ENCODE assay signal across 33 cellular contexts in genomic region chr3:57126244-57126643, GRCh38. TPM values are rescaled to one million over a fixed set of nuclear protein-coding genes. Genes with fewer than 3 reads are reported as not detected.
DNase-seq lines count a peak whose midpoint lies in the region; FAIRE-seq and TF ChIP-seq lines count a peak whose summit lies in the region.
"Had no signal": no experiment of that assay in that cellular context is flagged by ENCODE, and none has a peak within 500 bp of the region (broad histone marks: within the 10 kb centered on the region; RNA-seq: fewer than 3 reads in every experiment).

No MANE protein-coding gene starts in this region.

- CTCF ChIA-PET in MCF 10A (lab: Yijun Ruan, JAX): interaction anchor here (0.7 to 1.8 kb wide), 4 partner anchors 11 to 130 kb away, joined by 3 read pairs; no protein-coding TSS in a partner anchor

- POLR2A ChIA-PET in MCF 10A (lab: Yijun Ruan, JAX): interaction anchor here (0.6 kb wide), 1 partner anchor 102 kb away, joined by 3 read pairs; no protein-coding TSS in a partner anchor

- H3K36me3 ChIP-seq in breast epithelium (no peaks in the 10 kb centered on the region), mesendoderm (ENCODE audit: control insufficient read depth, insufficient read depth, low read length) (no peaks in the 10 kb centered on the region)
- H3K36me3 ChIP-seq: ascending aorta, lower lobe of right lung, ovary, Peyer's patch, upper lobe of right lung had no signal

- H3K27ac ChIP-seq in breast epithelium (peak overlapping the region; percentile 25), mesendoderm (ENCODE audit: low read depth, low read length) (peak overlapping the region; percentile 54)
- H3K27ac ChIP-seq: ascending aorta, lower lobe of right lung, ovary, Peyer's patch, upper lobe of right lung had no signal

- H3K9ac ChIP-seq in mesendoderm (ENCODE audit: low read length): no peak overlapping the region

- H2BK15ac ChIP-seq in mesendoderm (replicated peaks; ENCODE audit: low read depth): no peak overlapping the region

- peak overlapping the region; percentile 8 for H2BK120ac ChIP-seq in mesendoderm (ENCODE audit: low read depth, low read length)

- H3K27me3 ChIP-seq in breast epithelium (no peaks in the 10 kb centered on the region), mesendoderm (ENCODE audit: insufficient read depth, low read length, poor library complexity) (no peaks in the 10 kb centered on the region)
- H3K27me3 ChIP-seq: ascending aorta, ovary, Peyer's patch, upper lobe of right lung had no signal

- H3K79me2 ChIP-seq in mesendoderm (ENCODE audit: control insufficient read depth, insufficient read depth, low read length): peaks cover 71% of the 10 kb centered on the region

- no peaks in the 10 kb centered on the region for H3K4me1 Mint-ChIP-seq in MCF 10A (ENCODE audit: insufficient read depth, unreplicated experiment)
- H3K4me1 Mint-ChIP-seq in brain: peaks cover 68% of the 10 kb centered on the region
- peaks cover 62% of the 10 kb centered on the region for H3K4me1 Mint-ChIP-seq in type B pancreatic cell (ENCODE audit: unreplicated experiment)
- no peaks in the 10 kb centered on the region for H3K4me1 Mint-ChIP-seq in activated CD4-positive, alpha-beta T cell treated with anti-CD3 and anti-CD28 coated beads, Interleukin-2, amount 10 ng/mL, durations not matched to agents 24 days and 14 days

- intact Hi-C loops in breast epithelium (cut with DNase I; ENCODE audit: low total_unique reads): no loop called here
- intact Hi-C loops in MCF 10A (cut with micrococcal nuclease): no loop called here
- intact Hi-C loops in activated CD4-positive, alpha-beta T cell treated with anti-CD3 and anti-CD28 coated beads, Interleukin-2, amount 10 ng/mL, durations not matched to agents 24 days and 14 days (cut with micrococcal nuclease): no loop called here

- no peak for TF ChIP-seq CTCF in breast epithelium (IDR thresholded peaks at IDR 0.05)
- no peak for TF ChIP-seq CTCF in MCF 10A (IDR thresholded peaks at IDR 0.05; ENCODE audit: unreplicated experiment)
- no peak for TF ChIP-seq CTCF in brain (conservative IDR thresholded peaks at IDR 0.05)
- peak; percentile 29 for TF ChIP-seq CTCF in type B pancreatic cell (conservative IDR thresholded peaks at IDR 0.05)

- no peaks in the 10 kb centered on the region for H3K9me3 ChIP-seq in breast epithelium
- H3K9me3 ChIP-seq: ascending aorta, lower lobe of right lung, ovary, Peyer's patch, upper lobe of right lung had no signal

- H3K23ac ChIP-seq in mesendoderm (ENCODE audit: low read length): no peak overlapping the region

- no peaks in the 10 kb centered on the region for H3K36me3 Mint-ChIP-seq in MCF 10A (ENCODE audit: insufficient read depth, unreplicated experiment)
- peaks cover 11% of the 10 kb centered on the region for H3K36me3 Mint-ChIP-seq in brain
- H3K36me3 Mint-ChIP-seq in type B pancreatic cell: peaks cover 18% of the 10 kb centered on the region
- no peaks in the 10 kb centered on the region for H3K36me3 Mint-ChIP-seq in activated CD4-positive, alpha-beta T cell treated with anti-CD3 and anti-CD28 coated beads, Interleukin-2, amount 10 ng/mL, durations not matched to agents 24 days and 14 days (ENCODE audit: low read depth)
- H3K36me3 Mint-ChIP-seq: activated naive CD8-positive, alpha-beta T cell treated with anti-CD3 and anti-CD28 coated beads, Interleukin-2, amount 10 ng/mL, durations not matched to agents 7 days and 5 days; CD14-positive monocyte; IgD-negative memory B cell; naive thymus-derived CD8-positive, alpha-beta T cell had no signal

- no peak overlapping the region for H3K4me3 ChIP-seq in breast epithelium
- no peak overlapping the region for H3K4me3 ChIP-seq in mesendoderm (ENCODE audit: low read length)
- H3K4me3 ChIP-seq: ascending aorta, lower lobe of right lung, ovary, Peyer's patch, upper lobe of right lung had no signal

- peak overlapping the region; percentile 43 for H2BK5ac ChIP-seq in mesendoderm (ENCODE audit: low read length)

- no peak overlapping the region for H4K8ac ChIP-seq in mesendoderm (ENCODE audit: low read depth, low read length)

- no peak overlapping the region for H3K4ac ChIP-seq in mesendoderm (ENCODE audit: low read depth, low read length)

- DNase-seq in breast epithelium (ENCODE audit: low spot score in 2 of 2) (no peak), MCF 10A (ENCODE audit: unreplicated experiment) (no peak), mesendoderm (peak; percentile 90), type B pancreatic cell (ENCODE audit: extremely low spot score, unreplicated experiment) (no peak), frontal cortex (ENCODE audit: low spot score in 2 of 2) (no peak), SHP77 (lab: John Stamatoyannopoulos, UW) (no peak)
- no peak for DNase-seq in activated CD4-positive, alpha-beta T cell treated with anti-CD3 and anti-CD28 coated beads, Interleukin-2, amount 10 ng/mL, durations not matched to agents 24 days and 14 days
- DNase-seq: activated CD4-positive, alpha-beta T cell treated with anti-CD3 and anti-CD28 coated beads for 4 hours; activated gamma-delta T cell treated with Interleukin-2 at 50 U/mL for 16 hours; activated naive CD8-positive, alpha-beta T cell treated with anti-CD3 and anti-CD28 coated beads, Interleukin-2, amount 10 ng/mL, durations not matched to agents 7 days and 5 days; activated T-cell treated with anti-CD3 and anti-CD28 coated beads, Interleukin-2, amount 50 U/mL, for 24 hours; Calu3; caudate nucleus; cortex of kidney; effector memory CD4-positive, alpha-beta T cell; lower lobe of right lung; naive thymus-derived CD8-positive, alpha-beta T cell; NCI-H146; NCI-H345; ovary; Peyer's patch; retina; SIG-M5; small intestine; stimulated activated naive CD4-positive, alpha-beta T cell; T-helper 9 cell; upper lobe of right lung had no signal

- WGBS in mesendoderm (ENCODE audit: extremely low coverage, insufficient coverage, low lambda C conversion rate): no CpG with 5 or more reads among the region's 4 CpGs

- no peaks in the 10 kb centered on the region for H3K27me3 Mint-ChIP-seq in MCF 10A (ENCODE audit: insufficient read depth, unreplicated experiment)
- peaks cover 3% of the 10 kb centered on the region for H3K27me3 Mint-ChIP-seq in brain
- H3K27me3 Mint-ChIP-seq in type B pancreatic cell: no peaks in the 10 kb centered on the region
- H3K27me3 Mint-ChIP-seq in activated CD4-positive, alpha-beta T cell treated with anti-CD3 and anti-CD28 coated beads, Interleukin-2, amount 10 ng/mL, durations not matched to agents 24 days and 14 days: peaks cover 11% of the 10 kb centered on the region

- peak overlapping the region; percentile 22 for H3K18ac ChIP-seq in mesendoderm (ENCODE audit: low read length)

- TF ChIP-seq POLR2A in breast epithelium (IDR thresholded peaks at IDR 0.05): no peak

- H3K9me3 Mint-ChIP-seq in MCF 10A (ENCODE audit: unreplicated experiment): no peaks in the 10 kb centered on the region
- no peaks in the 10 kb centered on the region for H3K9me3 Mint-ChIP-seq in brain
- H3K9me3 Mint-ChIP-seq in type B pancreatic cell: no peaks in the 10 kb centered on the region
- H3K9me3 Mint-ChIP-seq in activated CD4-positive, alpha-beta T cell treated with anti-CD3 and anti-CD28 coated beads, Interleukin-2, amount 10 ng/mL, durations not matched to agents 24 days and 14 days: no peaks in the 10 kb centered on the region
- H3K9me3 Mint-ChIP-seq: activated naive CD8-positive, alpha-beta T cell treated with anti-CD3 and anti-CD28 coated beads, Interleukin-2, amount 10 ng/mL, durations not matched to agents 7 days and 5 days; activated T-cell treated with anti-CD3 and anti-CD28 coated beads, Interleukin-2, amount 50 U/mL, for 24 hours; CD14-positive monocyte; IgD-negative memory B cell; naive thymus-derived CD8-positive, alpha-beta T cell had no signal

- no peak overlapping the region for H2AK5ac ChIP-seq in mesendoderm (ENCODE audit: low read length)

- no peak overlapping the region for H4K5ac ChIP-seq in mesendoderm (ENCODE audit: low read length)

- H3K27ac Mint-ChIP-seq in MCF 10A (ENCODE audit: low read depth, unreplicated experiment) (no peak overlapping the region), brain (peak overlapping the region in 3 of 5 experiments; percentile 62 to 83 (median 78)), type B pancreatic cell (peak overlapping the region; percentile 44)
- H3K27ac Mint-ChIP-seq in activated CD4-positive, alpha-beta T cell treated with anti-CD3 and anti-CD28 coated beads, Interleukin-2, amount 10 ng/mL, durations not matched to agents 24 days and 14 days: no peak overlapping the region
- H3K27ac Mint-ChIP-seq: activated naive CD8-positive, alpha-beta T cell treated with anti-CD3 and anti-CD28 coated beads, Interleukin-2, amount 10 ng/mL, durations not matched to agents 7 days and 5 days; activated T-cell treated with anti-CD3 and anti-CD28 coated beads, Interleukin-2, amount 50 U/mL, for 24 hours; CD14-positive monocyte; IgD-negative memory B cell; naive thymus-derived CD8-positive, alpha-beta T cell had no signal

- H3K4me1 ChIP-seq in breast epithelium: no peaks in the 10 kb centered on the region
- H3K4me1 ChIP-seq in mesendoderm (ENCODE audit: control insufficient read depth, low read depth, low read length): peaks cover 48% of the 10 kb centered on the region
- H3K4me1 ChIP-seq: ascending aorta, lower lobe of right lung, Peyer's patch, upper lobe of right lung had no signal

- FAIRE-seq in frontal cortex (lab: Jason Lieb, UNC): no peak
- FAIRE-seq: GM18507, H54 had no signal

- H3K4me3 Mint-ChIP-seq in MCF 10A (ENCODE audit: unreplicated experiment): no peak overlapping the region
- H3K4me3 Mint-ChIP-seq in brain: peak overlapping the region in 1 of 5 experiments; percentile 54
- H3K4me3 Mint-ChIP-seq in type B pancreatic cell: no peak overlapping the region
- no peak overlapping the region for H3K4me3 Mint-ChIP-seq in activated CD4-positive, alpha-beta T cell treated with anti-CD3 and anti-CD28 coated beads, Interleukin-2, amount 10 ng/mL, durations not matched to agents 24 days and 14 days
- H3K4me3 Mint-ChIP-seq: activated naive CD8-positive, alpha-beta T cell treated with anti-CD3 and anti-CD28 coated beads, Interleukin-2, amount 10 ng/mL, durations not matched to agents 7 days and 5 days; activated T-cell treated with anti-CD3 and anti-CD28 coated beads, Interleukin-2, amount 50 U/mL, for 24 hours; CD14-positive monocyte; IgD-negative memory B cell; naive thymus-derived CD8-positive, alpha-beta T cell had no signal

- H3K56ac ChIP-seq in mesendoderm (ENCODE audit: low read length): peak overlapping the region; percentile 82

- no peak overlapping the region for H3K4me2 ChIP-seq in mesendoderm (ENCODE audit: low read length)

- H3K79me1 ChIP-seq in mesendoderm (ENCODE audit: low read length): peaks cover 30% of the 10 kb centered on the region

- BruUV-seq in MCF 10A (replicated peaks; lab: Mats Ljungman, UMichigan): no TSS peak

RNA-seq across cellular contexts. Expression of gene IL17RD, which starts 38.9 kb away (rescaled TPM):
- total RNA-seq in breast epithelium: 10 to 100 TPM in 2 of 3 donors, 1 to 10 TPM in 1; 3.0 to 31.8 (median 31.0) TPM
- total RNA-seq in MCF 10A (2022): 0.91 and 1.2 TPM in 2 replicates
- polyA plus RNA-seq in brain (ENCODE audit: insufficient read depth, low read depth, low replicate concordance): 6.1 TPM
- polyA plus RNA-seq in mesendoderm (2013, experiment 1 of 2): 69.8 TPM
- 70.2 TPM for polyA plus RNA-seq in mesendoderm (2013, experiment 2 of 2)
- total RNA-seq in type B pancreatic cell (ENCODE audit: low replicate concordance): 14.8 and 47.4 TPM in 2 replicates
- 31.0 TPM for total RNA-seq in frontal cortex
- 0.14 and 0.26 TPM in 2 replicates for total RNA-seq in activated CD4-positive, alpha-beta T cell treated with anti-CD3 and anti-CD28 coated beads, Interleukin-2, amount 10 ng/mL, durations not matched to agents 24 days and 14 days
- total RNA-seq: activated naive CD8-positive, alpha-beta T cell treated with anti-CD3 and anti-CD28 coated beads, Interleukin-2, amount 10 ng/mL, durations not matched to agents 7 days and 5 days; naive thymus-derived CD8-positive, alpha-beta T cell had no signal
- polyA plus RNA-seq: CD14-positive monocyte; IgD-negative memory B cell; naive thymus-derived CD8-positive, alpha-beta T cell had no signal

Comparison
In these comparisons a context has a peak if more than half of its experiments do, and no peak if none do; other contexts are left out.
1. H3K27ac Mint-ChIP-seq: peak in brain (3 of 5) and type B pancreatic cell (single experiment); none in MCF 10A (single experiment) and activated CD4-positive, alpha-beta T cell treated with anti-CD3 and anti-CD28 coated beads, Interleukin-2, amount 10 ng/mL, durations not matched to agents 24 days and 14 days (single experiment).